ENCODE assay signal across 8 cellular contexts in genomic region chr19:33394006-33394722, GRCh38. TPM values are rescaled to one million over a fixed set of nuclear protein-coding genes. Genes with fewer than 3 reads are reported as not detected.
DNase-seq lines count a peak whose midpoint lies in the region; ATAC-seq, FAIRE-seq and TF ChIP-seq lines count a peak whose summit lies in the region.

No MANE protein-coding gene starts in this region.

- in situ Hi-C loops in mammary epithelial cell (cut with MboI; ENCODE audit: low sequenced_read_pairs in 2 of 2), result no loop called here

- dilution Hi-C loops in mammary epithelial cell (cut with HindIII; ENCODE audit: low sequenced_read_pairs), result no loop called here

- BruUV-seq in mammary epithelial cell (replicated peaks; lab: Mats Ljungman, UMichigan), result no TSS peak

- no peak overlapping the region for H3K9ac ChIP-seq in mammary epithelial cell (ENCODE audit: insufficient read depth, low read length)

- no peaks in the 10 kb centered on the region for H3K79me2 ChIP-seq in mammary epithelial cell (ENCODE audit: insufficient read depth, low read length)

- ATAC-seq in right lobe of liver (peak; percentile 48 to 66 (median 56)), GM21528 (IDR thresholded peaks at IDR 0.05; ENCODE audit: low FRiP score, unreplicated experiment) (no peak)

- H2AFZ ChIP-seq in mammary epithelial cell (ENCODE audit: low read depth, low read length), result no peak overlapping the region

- DNase-seq in A172 (ENCODE audit: low spot score) (peak; percentile 62), HTR-8/SVneo (ENCODE audit: insufficient read length, low spot score) (peak; percentile 41), mammary epithelial cell (peak; percentile 75), right lobe of liver (peak; percentile 78 to 91 (median 87)), occipital lobe (lab: John Stamatoyannopoulos, UW) (no peak), GM19240 (ENCODE audit: insufficient read length, low spot score) (no peak)
- DNase-seq in activated CD4-positive, alpha-beta T cell treated with anti-CD3 and anti-CD28 coated beads for 1 hour, result no peak

- TF ChIP-seq POLR2A in right lobe of liver (IDR thresholded peaks at IDR 0.05), result peak; percentile 88

- WGBS in mammary epithelial cell (ENCODE audit: low coverage, missing lambda C conversion rate), result 5% methylated on average over 23 of the region's 30 CpGs
- WGBS in right lobe of liver (ENCODE audit: insufficient coverage, low coverage, low lambda C conversion rate, missing lambda C conversion rate), result 18% methylated on average over 6 of the region's 30 CpGs

- H3K4me1 ChIP-seq in mammary epithelial cell (ENCODE audit: insufficient read depth, low read length) (peaks cover 33% of the 10 kb centered on the region), right lobe of liver (peaks cover 0 to 96% (median 49%) of the 10 kb centered on the region in 4 donors)

- intact Hi-C loops in mammary epithelial cell (cut with micrococcal nuclease), result no loop called here
- intact Hi-C loops in right lobe of liver (cut with DNase I), result no loop called here

- H4K20me1 ChIP-seq in mammary epithelial cell (ENCODE audit: insufficient read depth, low read length), result no peaks in the 10 kb centered on the region

- no peak for TF ChIP-seq CTCF in mammary epithelial cell (conservative IDR thresholded peaks at IDR 0.05 in 1 of 2, IDR thresholded peaks at IDR 0.05 in 1 of 2; ENCODE audit: extremely low read depth in 1 of 2, insufficient read depth in 1 of 2, low read depth in 1 of 2, low read length in 2 of 2)
- TF ChIP-seq CTCF in right lobe of liver (IDR thresholded peaks at IDR 0.05), result no peak

- H3K27me3 ChIP-seq in mammary epithelial cell (ENCODE audit: insufficient read depth, low read length) (no peaks in the 10 kb centered on the region), right lobe of liver (no peaks in the 10 kb centered on the region)

- no peaks in the 10 kb centered on the region for H3K9me3 ChIP-seq in mammary epithelial cell (replicated peaks; ENCODE audit: insufficient read depth, low read length)
- H3K9me3 ChIP-seq in right lobe of liver, result no peaks in the 10 kb centered on the region

- no peak overlapping the region for H3K4me3 ChIP-seq in mammary epithelial cell (replicated peaks in 1 of 3; ENCODE audit: insufficient read depth in 1 of 3, low read depth in 2 of 3, low read length in 3 of 3)
- H3K4me3 ChIP-seq in right lobe of liver, result no peak overlapping the region

- CTCF ChIA-PET in mammary epithelial cell (lab: Charles Lee; ENCODE audit: low non-redundant PET), result no interaction called here

- H3K36me3 ChIP-seq in mammary epithelial cell (ENCODE audit: insufficient read depth, low read length) (no peaks in the 10 kb centered on the region), right lobe of liver (no peaks in the 10 kb centered on the region)

- peak overlapping the region; percentile 55 for H3K4me2 ChIP-seq in mammary epithelial cell (ENCODE audit: insufficient read depth, low read depth, low read length)

- FAIRE-seq in HTR-8/SVneo (lab: Jason Lieb, UNC), result no peak

- H3K27ac ChIP-seq in mammary epithelial cell (ENCODE audit: insufficient read depth, low read depth, low read length) (peak overlapping the region; percentile 6), right lobe of liver (peak overlapping the region; percentile 51 to 81 (median 66))

RNA-seq across cellular contexts. Expression of gene CEBPG, which starts 20.7 kb away (rescaled TPM):
- total RNA-seq in A172 (2014; rRNA removed; shearing (Covaris generic)), result 31.6 and 33.1 TPM in 2 replicates
- 10 to 100 TPM; 39.5 to 50.0 TPM for total RNA-seq in mammary epithelial cell
- 18.8 TPM for polyA plus RNA-seq in mammary epithelial cell
- 7.5 TPM for polyA minus RNA-seq in mammary epithelial cell
- total RNA-seq in right lobe of liver, result 10 to 100 TPM; 15.0 to 32.3 (median 27.1) TPM
- total RNA-seq in occipital lobe, result 57.2 TPM

Comparison
In these comparisons a context has a peak if more than half of its experiments do, and no peak if none do; other contexts are left out.
1. DNase-seq: peak in A172 (single experiment), HTR-8/SVneo (single experiment), mammary epithelial cell (single experiment) and right lobe of liver (3 of 3); none in occipital lobe (single experiment), GM19240 (single experiment) and activated CD4-positive, alpha-beta T cell treated with anti-CD3 and anti-CD28 coated beads for 1 hour (single experiment).